25 cellular contexts compared by ENCODE assay signal in genomic region chr6:157185171-157185570, GRCh38.
"Had no signal": no experiment of that assay in that cellular context is flagged by ENCODE, and none has a peak within 500 bp of the region (broad histone marks: within the 10 kb centered on the region; RNA-seq: fewer than 3 reads in every experiment).

No MANE protein-coding gene starts in this region.

- ATAC-seq: gastroesophageal sphincter; natural killer cell; stimulated activated naive CD8-positive, alpha-beta T cell treated with anti-CD3 and anti-CD28 coated beads, Interleukin-15, Interleukin-2, amounts not matched to agents 100 U/mL and 50 U/mL, for 24 hours; T-cell had no signal

- H3K36me3 ChIP-seq: uterus had no signal

- H3K4me2 ChIP-seq: SK-N-SH had no signal

- H3K27ac ChIP-seq: neutrophil, parathyroid adenoma had no signal

- H3K4me3 ChIP-seq: gastroesophageal sphincter, heart right ventricle, tibial artery, uterus had no signal

- DNase-seq: activated CD4-positive, alpha-beta T cell treated with anti-CD3 and anti-CD28 coated beads, Interleukin-2, amount 50 U/mL, for 1 hour; activated gamma-delta T cell treated with Interleukin-2 at 50 U/mL for 16 hours; amniotic stem cell; central memory CD4-positive, alpha-beta T cell; effector CD4-positive, alpha-beta T cell; heart right ventricle; immature natural killer cell; kidney glomerular epithelial cell; mesendoderm; natural killer cell; SK-N-SH; stimulated activated CD4-positive, alpha-beta T cell treated with anti-CD3 and anti-CD28 coated beads, Interleukin-12 subunit alpha, Interleukin-12 subunit beta, amount 100 ng/mL, for 4 hours; stimulated activated CD4-positive, alpha-beta T cell treated with anti-CD3 and anti-CD28 coated beads, Interleukin-1b, Interleukin-23, amount 100 ng/mL, for 48 hours; stimulated activated naive CD8-positive, alpha-beta T cell treated with anti-CD3 and anti-CD28 coated beads, Interleukin-15, Interleukin-2, amounts not matched to agents 100 U/mL and 50 U/mL, for 24 hours; substantia nigra; T-cell; T-helper 9 cell; tibial artery; uterus had no signal

- H3K9me3 ChIP-seq: gastroesophageal sphincter, heart right ventricle, neutrophil, SK-N-SH, tibial artery, uterus had no signal

- H3K4me1 ChIP-seq: uterus had no signal

- H3K27ac Mint-ChIP-seq: activated naive CD8-positive, alpha-beta T cell; activated T-helper 1 cell treated with anti-CD3 and anti-CD28 coated beads, Interleukin-12 subunit alpha, Interleukin-12 subunit beta, Interleukin-2, Interleukin-4 antibody, amounts not matched to agents 30 ng/mL and 10 ng/mL and 1 ng/mL, durations not matched to agents 14 hours and 24 hours and 36 hours; T-cell had no signal

- H3K27me3 ChIP-seq: gastroesophageal sphincter, heart right ventricle, neutrophil, tibial artery, uterus had no signal

- H3K9me3 Mint-ChIP-seq: activated T-helper 1 cell treated with anti-CD3 and anti-CD28 coated beads, Interleukin-12 subunit alpha, Interleukin-12 subunit beta, Interleukin-2, Interleukin-4 antibody, amounts not matched to agents 30 ng/mL and 10 ng/mL and 1 ng/mL, durations not matched to agents 14 hours and 24 hours and 36 hours; natural killer cell; T-cell had no signal

- FAIRE-seq: colon had no signal

- H3K27me3 Mint-ChIP-seq: activated naive CD8-positive, alpha-beta T cell; T-cell had no signal

- H2AFZ ChIP-seq: parathyroid adenoma had no signal

- H3K9ac ChIP-seq: parathyroid adenoma, SK-N-SH had no signal

- H3K4me3 Mint-ChIP-seq: activated naive CD8-positive, alpha-beta T cell; activated T-helper 1 cell treated with anti-CD3 and anti-CD28 coated beads, Interleukin-12 subunit alpha, Interleukin-12 subunit beta, Interleukin-2, Interleukin-4 antibody, amounts not matched to agents 30 ng/mL and 10 ng/mL and 1 ng/mL, durations not matched to agents 14 hours and 24 hours and 36 hours; immature natural killer cell; natural killer cell; T-cell had no signal
